Comparison of ENCODE assay signal across 8 cellular contexts in genomic region chr19:8396563-8397203, GRCh38. TPM values are rescaled to one million over a fixed set of nuclear protein-coding genes. Genes with fewer than 3 reads are reported as not detected.
DNase-seq lines count a peak whose midpoint lies in the region; ATAC-seq and TF ChIP-seq lines count a peak whose summit lies in the region.

No MANE protein-coding gene starts in this region.

- no CpG with 5 or more reads among the region's 22 CpGs for WGBS in trophoblast cell (ENCODE audit: extremely low coverage, insufficient coverage, insufficient read length)

- H3K14ac ChIP-seq in trophoblast cell (ENCODE audit: low read length): no peak overlapping the region

- no peak overlapping the region for H2AK5ac ChIP-seq in trophoblast cell (ENCODE audit: low read length)

- no peak overlapping the region for H2BK12ac ChIP-seq in trophoblast cell (ENCODE audit: low read length)

- H3K9me3 ChIP-seq in SJSA1 (replicated peaks): 0 out of 2 replicates have a peak, but pooled peaks cover 2% of the 10 kb centered on the region
- H3K9me3 ChIP-seq in trophoblast cell (ENCODE audit: insufficient read depth, low read depth, low read length): no peaks in the 10 kb centered on the region
- H3K9me3 ChIP-seq in upper lobe of right lung: no peaks in the 10 kb centered on the region

- no peak overlapping the region for H4K12ac ChIP-seq in trophoblast cell (ENCODE audit: low read depth, low read length)

- H3K36me3 ChIP-seq in GM23338 (ENCODE audit: insufficient read depth) (no peaks in the 10 kb centered on the region), SJSA1 (peaks cover 36% of the 10 kb centered on the region), trophoblast cell (ENCODE audit: control insufficient read depth in 1 of 2, insufficient read depth in 2 of 2, low read length in 2 of 2) (peaks cover 14 to 15% of the 10 kb centered on the region in 2 experiments), upper lobe of right lung (peaks cover 22% of the 10 kb centered on the region)

- no peak overlapping the region; the same call in 1 of the 2 replicates for H3K27ac Mint-ChIP-seq in GM23338

- no peaks in the 10 kb centered on the region for H3K9me3 Mint-ChIP-seq in GM23338

- peak; percentile 66 for DNase-seq in 8988T
- DNase-seq in GM23338 (ENCODE audit: low spot score): peak; percentile 86
- peak; percentile 54 to 83 for DNase-seq in SJSA1 (ENCODE audit: low read depth in 1 of 2, low spot score in 2 of 2)
- peak; percentile 55 for DNase-seq in activated gamma-delta T cell treated with Interleukin-2 at 50 U/mL for 16 hours
- peak; percentile 49 to 80 for DNase-seq in foreskin fibroblast
- DNase-seq in trophoblast cell: peak; percentile 76 to 91
- peak; percentile 85 for DNase-seq in upper lobe of right lung
- DNase-seq in NCI-H1417 (lab: John Stamatoyannopoulos, UW): no peak

- H3K27ac ChIP-seq in GM23338 (ENCODE audit: low read depth) (no peak overlapping the region), SJSA1 (no peak overlapping the region), trophoblast cell (ENCODE audit: low read depth, low read length) (no peak overlapping the region), upper lobe of right lung (no peak overlapping the region)

- no peak overlapping the region for H3K18ac ChIP-seq in trophoblast cell (ENCODE audit: low read length)

- H4K8ac ChIP-seq in trophoblast cell (ENCODE audit: low read depth, low read length): no peak overlapping the region

- no peak overlapping the region for H2BK120ac ChIP-seq in trophoblast cell (ENCODE audit: insufficient read depth, low read length, poor library complexity)

- H3K79me1 ChIP-seq in trophoblast cell (ENCODE audit: low read length): peaks cover 3% of the 10 kb centered on the region

- H3K4me2 ChIP-seq in GM23338 (no peak overlapping the region), trophoblast cell (ENCODE audit: low read length) (no peak overlapping the region)

- peaks cover 11% of the 10 kb centered on the region for H3K36me3 Mint-ChIP-seq in GM23338 (ENCODE audit: low read depth)

- no peak overlapping the region for H4K91ac ChIP-seq in trophoblast cell (ENCODE audit: low read depth, low read length)

- no peak overlapping the region for H3K9ac ChIP-seq in trophoblast cell (ENCODE audit: low read length)

- peaks cover 12% of the 10 kb centered on the region for H3K4me1 Mint-ChIP-seq in GM23338

- no peak overlapping the region; the same call in 2 of the 3 replicates for H3K4me3 Mint-ChIP-seq in GM23338

- TF ChIP-seq CTCF in GM23338 (conservative IDR thresholded peaks at IDR 0.05; ENCODE audit: low read depth in 2 of 2): peak; percentile 52 to 88
- TF ChIP-seq CTCF in foreskin fibroblast (IDR thresholded peaks at IDR 0.05; ENCODE audit: low read depth, low read length): peak; percentile 65
- peak; percentile 67 for TF ChIP-seq CTCF in upper lobe of right lung (IDR thresholded peaks at IDR 0.05)

- H3K4me3 ChIP-seq in GM23338 (no peak overlapping the region), SJSA1 (no peak overlapping the region), foreskin fibroblast (ENCODE audit: low read depth in 1 of 2, low read length in 2 of 2) (no peak overlapping the region), trophoblast cell (ENCODE audit: low read depth, low read length) (no peak overlapping the region), upper lobe of right lung (no peak overlapping the region)

- 0 out of 2 replicates have a peak, but pooled peaks cover 3% of the 10 kb centered on the region for H3F3A ChIP-seq in GM23338 (replicated peaks; ENCODE audit: low read depth)

- H2AFZ ChIP-seq in GM23338: no peak overlapping the region
- no peak overlapping the region for H2AFZ ChIP-seq in trophoblast cell (ENCODE audit: insufficient read depth, low read length, poor library complexity)

- peaks cover 69% of the 10 kb centered on the region for H3K79me2 ChIP-seq in GM23338 (replicated peaks; ENCODE audit: insufficient read depth)
- H3K79me2 ChIP-seq in trophoblast cell (ENCODE audit: control insufficient read depth, insufficient read depth, low read length, poor library complexity): peaks cover 18% of the 10 kb centered on the region

- peaks cover 6% of the 10 kb centered on the region for H3K27me3 Mint-ChIP-seq in GM23338 (ENCODE audit: insufficient read depth, low read depth, poor library complexity)

- H3K4ac ChIP-seq in trophoblast cell (ENCODE audit: low read depth, low read length): peak overlapping the region; percentile 48

- H3K23ac ChIP-seq in trophoblast cell (ENCODE audit: low read length): no peak overlapping the region

- H2BK5ac ChIP-seq in trophoblast cell (ENCODE audit: low read depth, low read length, poor library complexity): no peak overlapping the region

- peaks cover 10% of the 10 kb centered on the region; the same call in 1 of the 2 replicates for H4K20me1 ChIP-seq in GM23338 (replicated peaks; ENCODE audit: insufficient read depth)

- H3K27me3 ChIP-seq in GM23338 (ENCODE audit: insufficient read depth) (no peaks in the 10 kb centered on the region), SJSA1 (replicated peaks) (no peaks in the 10 kb centered on the region), trophoblast cell (ENCODE audit: insufficient read depth, low read length) (no peaks in the 10 kb centered on the region), upper lobe of right lung (no peaks in the 10 kb centered on the region)

- H3K4me1 ChIP-seq in GM23338 (ENCODE audit: insufficient read depth) (peaks cover 4% of the 10 kb centered on the region; the same call in 1 of the 2 replicates), SJSA1 (replicated peaks) (peaks cover 22% of the 10 kb centered on the region), trophoblast cell (ENCODE audit: control insufficient read depth in 1 of 2, insufficient read depth in 2 of 2, low read length in 2 of 2) (peaks cover 20 to 21% of the 10 kb centered on the region in 2 experiments), upper lobe of right lung (peaks cover 59% of the 10 kb centered on the region)

- intact Hi-C loops in upper lobe of right lung (cut with DNase I): loop anchor here (5.0 kb wide), 1 partner anchor 39 kb away; no protein-coding TSS in a partner anchor

- no peaks in the 10 kb centered on the region for H3K9me2 ChIP-seq in GM23338 (ENCODE audit: insufficient read depth)

- peak; percentile 88 for ATAC-seq in GM23338
- ATAC-seq in upper lobe of right lung: peak; percentile 78

TF ChIP-seq in GM23338, 12 proteins besides CTCF, POLR2A, EP300 and RAD21 (continues in another document):
- TF ChIP-seq REST (IDR thresholded peaks at IDR 0.05; ENCODE audit: unreplicated experiment) (no peak), CREB1 (CRISPR knock-in tag; IDR thresholded peaks at IDR 0.05; ENCODE audit: low read depth) (no peak), JUNB (IDR thresholded peaks at IDR 0.05; ENCODE audit: unreplicated experiment) (no peak), STAT1 (IDR thresholded peaks at IDR 0.05; ENCODE audit: unreplicated experiment) (no peak), NANOG (IDR thresholded peaks at IDR 0.05; ENCODE audit: borderline replicate concordance) (no peak), POLR2AphosphoS5 (IDR thresholded peaks at IDR 0.05; ENCODE audit: low read depth) (no peak)

RNA-seq across cellular contexts. Expression of gene RAB11B, which starts 6.5 kb away (rescaled TPM):
- total RNA-seq in GM23338 (2014; rRNA removed; shearing (Covaris generic)): 70.0 and 79.6 TPM in 2 replicates
- 64.8 and 66.0 TPM in 2 replicates for polyA plus RNA-seq in GM23338 (2016; fragmentation: Nextera tagmentation; extraction: Ambion mirVana)
- total RNA-seq in SJSA1 (2014; rRNA removed; shearing (Covaris generic)): 5.6 and 9.1 TPM in 2 replicates
- polyA plus RNA-seq in trophoblast cell (2013): 124 and 125 TPM in 2 replicates
- 114 TPM for total RNA-seq in upper lobe of right lung

RNA-seq across cellular contexts. Expression of gene MARCHF2, which starts 16.4 kb away (rescaled TPM):
- total RNA-seq in GM23338 (2014; rRNA removed; shearing (Covaris generic)): 50.1 and 58.7 TPM in 2 replicates
- polyA plus RNA-seq in GM23338 (2016; fragmentation: Nextera tagmentation; extraction: Ambion mirVana): 18.9 and 20.7 TPM in 2 replicates
- total RNA-seq in SJSA1 (2014; rRNA removed; shearing (Covaris generic)): 37.9 and 45.5 TPM in 2 replicates
- polyA plus RNA-seq in trophoblast cell (2013): 22.2 and 22.7 TPM in 2 replicates
- 58.7 TPM for total RNA-seq in upper lobe of right lung

RNA-seq across cellular contexts. Expression of gene ANGPTL4, which starts 32.7 kb away (rescaled TPM):
- total RNA-seq in GM23338 (2014; rRNA removed; shearing (Covaris generic)): 1.4 and 2.2 TPM in 2 replicates
- 1.9 and 2.1 TPM in 2 replicates for polyA plus RNA-seq in GM23338 (2016; fragmentation: Nextera tagmentation; extraction: Ambion mirVana)
- 1.5 and 3.4 TPM in 2 replicates for total RNA-seq in SJSA1 (2014; rRNA removed; shearing (Covaris generic))
- 4.1 and 4.3 TPM in 2 replicates for polyA plus RNA-seq in trophoblast cell (2013)
- 6.3 TPM for total RNA-seq in upper lobe of right lung

RNA-seq across cellular contexts. Expression of gene HNRNPM, which starts 48.1 kb away (rescaled TPM):
- total RNA-seq in GM23338 (2014; rRNA removed; shearing (Covaris generic)): 359 and 389 TPM in 2 replicates
- polyA plus RNA-seq in GM23338 (2016; fragmentation: Nextera tagmentation; extraction: Ambion mirVana): 276 and 291 TPM in 2 replicates
- total RNA-seq in SJSA1 (2014; rRNA removed; shearing (Covaris generic)): 125 and 127 TPM in 2 replicates
- polyA plus RNA-seq in trophoblast cell (2013): 145 and 148 TPM in 2 replicates
- total RNA-seq in upper lobe of right lung: 131 TPM

RNA-seq across cellular contexts. Expression of gene KANK3, which starts 53.6 kb away (rescaled TPM):
- total RNA-seq in GM23338 (2014; rRNA removed; shearing (Covaris generic)): 8.7 and 9.3 TPM in 2 replicates
- polyA plus RNA-seq in GM23338 (2016; fragmentation: Nextera tagmentation; extraction: Ambion mirVana): 2.0 and 2.2 TPM in 2 replicates
- not detected in 2 replicates for total RNA-seq in SJSA1 (2014; rRNA removed; shearing (Covaris generic))
- 0.60 and 0.90 TPM in 2 replicates for polyA plus RNA-seq in trophoblast cell (2013)
- 54.0 TPM for total RNA-seq in upper lobe of right lung

Comparison
In these comparisons a context has a peak if more than half of its experiments do, and no peak if none do; other contexts are left out.
1. DNase-seq: peak in 8988T (single experiment), GM23338 (single experiment), SJSA1 (2 of 2), activated gamma-delta T cell treated with Interleukin-2 at 50 U/mL for 16 hours (single experiment), foreskin fibroblast (2 of 2), trophoblast cell (2 of 2) and upper lobe of right lung (single experiment); none in NCI-H1417 (0 of 3).
2. Peak in every context shown above with its lines, with median percentiles within 50 percentile points of each other: CTCF ChIP-seq.